9 cellular contexts compared by ENCODE assay signal in genomic region chr22:36355894-36356293, GRCh38. TPM values are rescaled to one million over a fixed set of nuclear protein-coding genes. Genes with fewer than 3 reads are reported as not detected.
A peak's percentile ranks its signal among the peaks of the same experiment; 100 is the strongest.
DNase-seq lines count a peak whose midpoint lies in the region; ATAC-seq, FAIRE-seq and TF ChIP-seq lines count a peak whose summit lies in the region.
"Had no signal": no experiment of that assay in that cellular context is flagged by ENCODE, and none has a peak within 500 bp of the region (broad histone marks: within the 10 kb centered on the region; RNA-seq: fewer than 3 reads in every experiment).

No MANE protein-coding gene starts in this region.

- no peaks in the 10 kb centered on the region for H3K9me3 ChIP-seq in CD4-positive, alpha-beta T cell (ENCODE audit: control insufficient read depth, low read length)
- no peaks in the 10 kb centered on the region for H3K9me3 ChIP-seq in SK-N-MC (ENCODE audit: low read depth, low read length)
- no peaks in the 10 kb centered on the region for H3K9me3 ChIP-seq in endothelial cell of umbilical vein (replicated peaks; ENCODE audit: control insufficient read depth, insufficient read depth, low read length)
- no peaks in the 10 kb centered on the region for H3K9me3 ChIP-seq in psoas muscle

- no peak for TF ChIP-seq CTCF in CD4-positive, alpha-beta T cell (IDR thresholded peaks at IDR 0.05)
- TF ChIP-seq CTCF in endothelial cell of umbilical vein (IDR thresholded peaks at IDR 0.05; ENCODE audit: extremely low read depth in 1 of 2, insufficient read depth in 1 of 2, low read depth in 1 of 2, low read length in 2 of 2) (no peak), psoas muscle (IDR thresholded peaks at IDR 0.05) (no peak)

- H3K4me3 ChIP-seq in SK-N-MC (no peak overlapping the region), endothelial cell of umbilical vein (replicated peaks in 1 of 3; ENCODE audit: insufficient read depth in 1 of 3, low read depth in 1 of 3, low read length in 3 of 3) (no peak overlapping the region), psoas muscle (no peak overlapping the region)

- WGBS in psoas muscle, 3 donors: 78 to 81% (median 80%) methylated on average over 6 of the region's 6 CpGs

- H3K27ac ChIP-seq in CD4-positive, alpha-beta T cell (ENCODE audit: low read depth, low read length): peak overlapping the region; percentile 71
- 0 out of 2 replicates have a peak overlapping the region, but pooled peaks have one; percentile 15 for H3K27ac ChIP-seq in SK-N-MC
- peak overlapping the region; percentile 74 for H3K27ac ChIP-seq in endothelial cell of umbilical vein (ENCODE audit: insufficient read depth, low read depth, low read length)
- H3K27ac ChIP-seq in psoas muscle: peak overlapping the region; percentile 76

- H3K9me3 Mint-ChIP-seq in CD4-positive, alpha-beta T cell: no peaks in the 10 kb centered on the region

- CTCF ChIA-PET in CD4-positive, alpha-beta T cell (lab: Charles Lee): interaction anchor here (0.6 to 1.1 kb wide), 4 partner anchors 21 to 114 kb away, joined by 3 to 5 read pairs (median 4); no protein-coding TSS in a partner anchor
- CTCF ChIA-PET in endothelial cell of umbilical vein (lab: Charles Lee): interaction anchor here (0.9 to 2.1 kb wide), 7 partner anchors 9 to 130 kb away, joined by 3 to 8 read pairs (median 7); no protein-coding TSS in a partner anchor

- peak overlapping the region; percentile 77 for H3K4me2 ChIP-seq in endothelial cell of umbilical vein (ENCODE audit: insufficient read depth, low read length)

- peaks cover 95% of the 10 kb centered on the region for H3K4me1 ChIP-seq in endothelial cell of umbilical vein (ENCODE audit: control insufficient read depth, extremely low read depth, insufficient read depth, low read length)
- peaks cover 70% of the 10 kb centered on the region for H3K4me1 ChIP-seq in psoas muscle

- H3K9me1 ChIP-seq in endothelial cell of umbilical vein (replicated peaks; ENCODE audit: control insufficient read depth, extremely low read depth, insufficient read depth, low read length): no peaks in the 10 kb centered on the region

- no peak for FAIRE-seq in endothelial cell of umbilical vein (lab: Jason Lieb, UNC)

- H3K4me3 Mint-ChIP-seq in CD4-positive, alpha-beta T cell: peak overlapping the region; percentile 81

- no peak for ATAC-seq in CD4-positive, alpha-beta T cell (ENCODE audit: poor library complexity)
- ATAC-seq in psoas muscle (no peak), GM19455 (IDR thresholded peaks at IDR 0.05; ENCODE audit: unreplicated experiment) (no peak), GM18502 (IDR thresholded peaks at IDR 0.05; ENCODE audit: poor library complexity, unreplicated experiment) (no peak), GM19397 (IDR thresholded peaks at IDR 0.05; ENCODE audit: unreplicated experiment) (no peak)

- dilution Hi-C loops in endothelial cell of umbilical vein (cut with MboI; ENCODE audit: extremely low pct_ligation_motif_present, low sequenced_read_pairs): no loop called here

- H3K27ac Mint-ChIP-seq in CD4-positive, alpha-beta T cell: peak overlapping the region; percentile 93

- intact Hi-C loops in CD4-positive, alpha-beta T cell (cut with DNase I, micrococcal nuclease): loop anchor here in 1 of 2 experiments (2.0 kb wide), 1 partner anchor 15 kb away; no protein-coding TSS in a partner anchor
- intact Hi-C loops in endothelial cell of umbilical vein (cut with micrococcal nuclease) (loop anchor here (1.0 kb wide), 1 partner anchor 27 kb away; no protein-coding TSS in a partner anchor), psoas muscle (cut with DNase I) (no loop called here)

- no peak overlapping the region for H2AFZ ChIP-seq in endothelial cell of umbilical vein (ENCODE audit: low read depth, low read length)

- H3K9ac ChIP-seq in SK-N-MC (ENCODE audit: insufficient read length) (no peak overlapping the region), endothelial cell of umbilical vein (replicated peaks; ENCODE audit: extremely low read depth, insufficient read depth, low read length) (peak overlapping the region; percentile 72)

- H3K36me3 Mint-ChIP-seq in CD4-positive, alpha-beta T cell (ENCODE audit: low read depth): peaks cover 76% of the 10 kb centered on the region

- no peak for DNase-seq in CD4-positive, alpha-beta T cell
- DNase-seq in SK-N-MC (ENCODE audit: low read depth, low spot score): no peak
- no peak for DNase-seq in endothelial cell of umbilical vein (ENCODE audit: low read depth, low spot score)
- DNase-seq in psoas muscle: no peak
- no peak for DNase-seq in GM19238 (ENCODE audit: insufficient read length, low spot score)
- DNase-seq: stimulated activated CD4-positive, alpha-beta T cell treated with anti-CD3 and anti-CD28 coated beads, Interleukin-4, amount 100 ng/mL, for 24 hours had no signal

- BruUV-seq in endothelial cell of umbilical vein (replicated peaks; lab: Mats Ljungman, UMichigan): no TSS peak

- H3K79me2 ChIP-seq in endothelial cell of umbilical vein (ENCODE audit: control insufficient read depth, insufficient read depth, low read length): peaks cover 96% of the 10 kb centered on the region

- TF ChIP-seq POLR2A in endothelial cell of umbilical vein (IDR thresholded peaks at IDR 0.05; ENCODE audit: low read depth, low read length): no peak

- H3K36me3 ChIP-seq in SK-N-MC (ENCODE audit: insufficient read depth, low read length) (no peaks in the 10 kb centered on the region), endothelial cell of umbilical vein (ENCODE audit: control insufficient read depth in 2 of 2, extremely low read depth in 1 of 2, insufficient read depth in 2 of 2, low read length in 2 of 2) (peaks cover 3 to 4% of the 10 kb centered on the region in 2 experiments), psoas muscle (ENCODE audit: insufficient read depth in 1 of 2, low read depth in 1 of 2) (peaks cover 0 to 2% of the 10 kb centered on the region in 2 donors)

- no peaks in the 10 kb centered on the region for H3K27me3 Mint-ChIP-seq in CD4-positive, alpha-beta T cell

- peaks cover 6% of the 10 kb centered on the region for H4K20me1 ChIP-seq in endothelial cell of umbilical vein (replicated peaks; ENCODE audit: control insufficient read depth, extremely low read depth, insufficient read depth, low read length)

- no peaks in the 10 kb centered on the region for H3K27me3 ChIP-seq in CD4-positive, alpha-beta T cell (ENCODE audit: control insufficient read depth, insufficient read depth, low read length)
- H3K27me3 ChIP-seq in endothelial cell of umbilical vein (ENCODE audit: control insufficient read depth in 2 of 2, insufficient read depth in 2 of 2, low read length in 2 of 2) (no peaks in the 10 kb centered on the region), psoas muscle (ENCODE audit: insufficient read depth in 3 of 3, low read length in 2 of 3) (no peaks in the 10 kb centered on the region)

- POLR2A ChIA-PET in CD4-positive, alpha-beta T cell (lab: Charles Lee): interaction anchor here (1.2 to 49.5 kb wide), 3 partner anchors 1 to 55 kb away, joined by 3 to 1847 read pairs (median 1847); partner anchors contain the start of gene MYH9
- POLR2A ChIA-PET in endothelial cell of umbilical vein (lab: Charles Lee): interaction anchor here (0.7 to 1.1 kb wide), 5 partner anchors 9 to 1094 kb away, joined by 3 to 5 read pairs (median 3); no protein-coding TSS in a partner anchor

- H3K4me1 Mint-ChIP-seq in CD4-positive, alpha-beta T cell (ENCODE audit: low read depth): peaks cover 92% of the 10 kb centered on the region

TF ChIP-seq in endothelial cell of umbilical vein, 7 proteins besides CTCF, POLR2A, EP300 and RAD21:
- TF ChIP-seq, protein P1, sequence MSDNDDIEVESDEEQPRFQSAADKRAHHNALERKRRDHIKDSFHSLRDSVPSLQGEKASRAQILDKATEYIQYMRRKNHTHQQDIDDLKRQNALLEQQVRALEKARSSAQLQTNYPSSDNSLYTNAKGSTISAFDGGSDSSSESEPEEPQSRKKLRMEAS (IDR thresholded peaks at IDR 0.05; ENCODE audit: insufficient read depth, insufficient read length): no peak
- TF ChIP-seq POLR2AphosphoS5 (IDR thresholded peaks at IDR 0.05; ENCODE audit: insufficient read depth, low read depth, low read length) (no peak), EZH2 (IDR thresholded peaks at IDR 0.05; ENCODE audit: borderline replicate concordance, low read depth, low read length, severe bottlenecking) (no peak), MYC (IDR thresholded peaks at IDR 0.05; ENCODE audit: low read depth, low read length) (no peak), GATA2 (IDR thresholded peaks at IDR 0.05; ENCODE audit: insufficient read depth, insufficient read length, low read depth, low read length) (no peak), FOS (IDR thresholded peaks at IDR 0.05; ENCODE audit: borderline replicate concordance, insufficient read depth, low read length) (no peak)
TF ChIP-seq in endothelial cell of umbilical vein: peak in this region for 0.

RNA-seq across cellular contexts. Expression of gene MYH9, which starts 31.9 kb away (rescaled TPM):
- total RNA-seq in CD4-positive, alpha-beta T cell: 100 to 1,000 TPM; 901 to 925 TPM
- total RNA-seq in endothelial cell of umbilical vein: 1,331 and 1,413 TPM in 2 replicates
- 157 and 188 TPM in 2 replicates for polyA plus RNA-seq in endothelial cell of umbilical vein
- polyA plus RNA-seq in endothelial cell of umbilical vein (2011; cell fraction: cytosol; rRNA removed): 377 and 396 TPM in 2 replicates
- 759 and 766 TPM in 2 replicates for polyA plus RNA-seq in endothelial cell of umbilical vein (2011; cell fraction: nucleus; rRNA removed)
- 496 and 585 TPM in 2 replicates for polyA plus RNA-seq in endothelial cell of umbilical vein (2012)
- 1,176 and 1,679 TPM in 2 replicates for polyA minus RNA-seq in endothelial cell of umbilical vein
- 42.9 TPM for polyA minus RNA-seq in endothelial cell of umbilical vein (2011; cell fraction: cytosol; rRNA and poly(A)+ RNA removed)
- polyA minus RNA-seq in endothelial cell of umbilical vein (2011; cell fraction: nucleus; rRNA and poly(A)+ RNA removed): 498 and 877 TPM in 2 replicates
- 100 to 1,000 TPM in 3 of 4 donors, 10 to 100 TPM in 1; 92.0 to 214 (median 179) TPM for total RNA-seq in psoas muscle
- polyA plus RNA-seq in psoas muscle: 10 to 100 TPM; 35.6 to 89.3 (median 56.3) TPM

Comparison
In these comparisons a context has a peak if more than half of its experiments do, and no peak if none do; other contexts are left out.
1. H3K27ac ChIP-seq: peak in every context shown above with its lines; median percentile 76 in psoas muscle; 74 in endothelial cell of umbilical vein; 71 in CD4-positive, alpha-beta T cell; 15 in SK-N-MC.